In genomic region chr12:51626629-51627028, GRCh38 we compare ENCODE assay signal across 2 cellular contexts.
TF ChIP-seq lines count a peak whose summit lies in the region.

No MANE protein-coding gene starts in this region.

TF ChIP-seq in HepG2, 621 proteins besides CTCF, POLR2A, EP300 and RAD21 (continued from another document):
- TF ChIP-seq MLXIP (CRISPR knock-in tag; IDR thresholded peaks at IDR 0.05; ENCODE audit: borderline replicate concordance), result no peak
- no peak for TF ChIP-seq RNF219 (CRISPR knock-in tag; IDR thresholded peaks at IDR 0.05)
- no peak for TF ChIP-seq ZBTB34 (CRISPR knock-in tag; IDR thresholded peaks at IDR 0.05)
- no peak for TF ChIP-seq FOXA1 (IDR thresholded peaks at IDR 0.05)
- TF ChIP-seq FOXA1 (CRISPR knock-in tag; IDR thresholded peaks at IDR 0.05), result no peak
- TF ChIP-seq ZUFSP (CRISPR knock-in tag; IDR thresholded peaks at IDR 0.05; ENCODE audit: borderline replicate concordance), result no peak
- no peak for TF ChIP-seq NFRKB (IDR thresholded peaks at IDR 0.05)
- TF ChIP-seq TEAD2 (CRISPR knock-in tag; IDR thresholded peaks at IDR 0.05), result no peak
- TF ChIP-seq TAF15 (IDR thresholded peaks at IDR 0.05; ENCODE audit: low read depth, low read length, poor library complexity, severe bottlenecking), result no peak
- no peak for TF ChIP-seq MAFF (IDR thresholded peaks at IDR 0.05; ENCODE audit: low read depth, low read length)
- no peak for TF ChIP-seq ZNF225 (CRISPR knock-in tag; IDR thresholded peaks at IDR 0.05)
- no peak for TF ChIP-seq CBX2 (IDR thresholded peaks at IDR 0.05; ENCODE audit: low read depth, low read length)
- no peak for TF ChIP-seq CBX2 (CRISPR knock-in tag; IDR thresholded peaks at IDR 0.05; ENCODE audit: low read depth)
- no peak for TF ChIP-seq FOXO1 (CRISPR knock-in tag; IDR thresholded peaks at IDR 0.05)
- TF ChIP-seq TCF7 (IDR thresholded peaks at IDR 0.05; ENCODE audit: low read depth), result no peak

TF ChIP-seq in SK-N-SH treated with all-trans-retinoic acid at 6 μM for 48 hours, 23 proteins besides CTCF, POLR2A, EP300 and RAD21 (continued from another document):
- TF ChIP-seq TSHZ2 (CRISPR knock-in tag; IDR thresholded peaks at IDR 0.05) (no peak), PATZ1 (CRISPR knock-in tag; IDR thresholded peaks at IDR 0.05; ENCODE audit: borderline replicate concordance) (no peak), ZNF565 (CRISPR knock-in tag; conservative IDR thresholded peaks at IDR 0.05; ENCODE audit: low read depth) (no peak), PPARA (CRISPR knock-in tag; IDR thresholded peaks at IDR 0.05; ENCODE audit: borderline replicate concordance) (no peak), BACH2 (CRISPR knock-in tag; IDR thresholded peaks at IDR 0.05; ENCODE audit: borderline replicate concordance) (no peak), ZFP30 (CRISPR knock-in tag; IDR thresholded peaks at IDR 0.05) (no peak), TOX (CRISPR knock-in tag; IDR thresholded peaks at IDR 0.05; ENCODE audit: borderline replicate concordance) (no peak), ZC3H10 (CRISPR knock-in tag; IDR thresholded peaks at IDR 0.05) (no peak), GLIS3 (CRISPR knock-in tag; IDR thresholded peaks at IDR 0.05) (no peak), OSR1 (CRISPR knock-in tag; IDR thresholded peaks at IDR 0.05) (no peak), CSDC2 (CRISPR knock-in tag; IDR thresholded peaks at IDR 0.05) (no peak), RARB (CRISPR knock-in tag; IDR thresholded peaks at IDR 0.05) (no peak), ISL1 (CRISPR knock-in tag; IDR thresholded peaks at IDR 0.05) (no peak)
TF ChIP-seq in SK-N-SH treated with all-trans-retinoic acid at 6 μM for 48 hours: peak in this region for 0.
